Comparison of ENCODE assay signal across 8 cellular contexts in the genomic region with DNA sequence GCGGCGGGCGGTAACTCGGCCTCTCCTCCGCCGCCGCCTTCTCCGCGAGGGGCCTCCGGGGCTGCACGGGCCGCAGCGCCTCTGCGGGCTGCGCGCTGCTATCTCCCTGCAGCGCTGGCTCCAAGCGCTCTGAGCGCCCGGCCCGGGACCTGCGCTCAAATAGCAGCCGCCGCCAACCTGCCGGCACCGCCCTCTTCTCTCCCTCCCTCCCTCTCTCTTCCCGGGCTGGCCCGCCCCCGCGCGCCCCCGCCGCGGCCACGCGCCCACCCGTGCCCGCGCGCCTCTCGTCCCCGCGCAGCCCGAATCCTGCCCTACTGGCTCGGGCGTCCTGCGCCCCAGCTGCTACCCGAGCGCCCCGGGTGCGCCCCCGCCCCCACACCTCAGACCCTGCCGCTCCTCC. TPM values are rescaled to one million over a fixed set of nuclear protein-coding genes. Genes with fewer than 3 reads are reported as not detected.
DNase-seq lines count a peak whose midpoint lies in the region; ATAC-seq and TF ChIP-seq lines count a peak whose summit lies in the region.

TSS of gene CACNA2D2 (minus strand) at position 131 of the 400 bp plus-strand sequence. CDS start 211 bp downstream, outside the sequence.

- peak within 1 kb of the TSS in 3 of 5 experiments; percentile 57 to 87 (median 65) for H3K27ac Mint-ChIP-seq in brain

- H3K4me3 ChIP-seq in HEK293 (ENCODE audit: low read depth, low read length) (peak within 1 kb of the TSS; percentile 51), left lung (peak within 1 kb of the TSS; percentile 41 to 49)

- ATAC-seq in left lung (peak; percentile 87), HG03378 (IDR thresholded peaks at IDR 0.05; ENCODE audit: unreplicated experiment) (no peak), HG02938 (IDR thresholded peaks at IDR 0.05; ENCODE audit: unreplicated experiment) (no peak)

- peaks cover 0 to 67% of the 10 kb centered on the region in 2 donors for H3K27me3 ChIP-seq in left lung

- CTCF ChIA-PET in HEK293 (lab: Yijun Ruan, JAX): interaction anchor here (1.1 kb wide), 1 partner anchor 8 kb away, joined by 3 read pairs; no protein-coding TSS in a partner anchor

- H3K9me3 ChIP-seq in HEK293 (ENCODE audit: control insufficient read depth, insufficient read depth, low read depth, low read length) (no peaks in the 10 kb centered on the region), left lung (no peaks in the 10 kb centered on the region)

- no peaks in the 10 kb centered on the region for H3K4me1 ChIP-seq in HEK293 (ENCODE audit: control insufficient read depth, insufficient read depth, low read length)
- H3K4me1 ChIP-seq in left lung: peaks cover 0 to 14% of the 10 kb centered on the region in 2 donors

- H3K36me3 Mint-ChIP-seq in brain: no peaks in the 10 kb centered on the region

- intact Hi-C loops in left lung (cut with DNase I): no loop called here

- H3K27me3 Mint-ChIP-seq in brain: peaks cover 51% of the 10 kb centered on the region

- POLR2A ChIA-PET in HEK293 (lab: Yijun Ruan, JAX): no interaction called here

- TF ChIP-seq CTCF in 22Rv1 (IDR thresholded peaks at IDR 0.05): 0 out of 2 replicates have a peak, but pooled peaks have one; percentile 3
- no peak for TF ChIP-seq CTCF in HEK293 (tag by site-specific recombination; IDR thresholded peaks at IDR 0.05)
- no peak for TF ChIP-seq CTCF in VCaP (conservative IDR thresholded peaks at IDR 0.05)
- no peak for TF ChIP-seq CTCF in brain (conservative IDR thresholded peaks at IDR 0.05)
- no peak for TF ChIP-seq CTCF in left lung (IDR thresholded peaks at IDR 0.05)

- peak; percentile 62 to 90 for DNase-seq in left lung
- DNase-seq in stimulated activated CD4-positive, alpha-beta T cell treated with anti-CD3 and anti-CD28 coated beads, Interleukin-4, amount 100 ng/mL, for 1 hour: peak; percentile 54

- H3K27ac ChIP-seq in 22Rv1: peak within 1 kb of the TSS; percentile 31; the same call in 1 of the 2 replicates
- no peak within 1 kb of the TSS; the same call in 1 of the 2 replicates for H3K27ac ChIP-seq in HEK293 (ENCODE audit: extremely low read depth, low read depth, low read length)
- peak within 1 kb of the TSS; percentile 78 for H3K27ac ChIP-seq in VCaP
- H3K27ac ChIP-seq in left lung: no peak within 1 kb of the TSS

- H3K4me3 Mint-ChIP-seq in brain: peak within 1 kb of the TSS; percentile 75 to 92 (median 80)

- H3K36me3 ChIP-seq in HEK293 (ENCODE audit: control insufficient read depth in 2 of 2, insufficient read depth in 1 of 2, low read length in 2 of 2) (no peaks in the 10 kb centered on the region), left lung (no peaks in the 10 kb centered on the region)

- peaks cover 41% of the 10 kb centered on the region for H3K4me1 Mint-ChIP-seq in brain

- no peaks in the 10 kb centered on the region for H3K9me3 Mint-ChIP-seq in brain

TF ChIP-seq in HEK293, 187 proteins besides CTCF, POLR2A, EP300 and RAD21:
- TF ChIP-seq, protein P1, sequence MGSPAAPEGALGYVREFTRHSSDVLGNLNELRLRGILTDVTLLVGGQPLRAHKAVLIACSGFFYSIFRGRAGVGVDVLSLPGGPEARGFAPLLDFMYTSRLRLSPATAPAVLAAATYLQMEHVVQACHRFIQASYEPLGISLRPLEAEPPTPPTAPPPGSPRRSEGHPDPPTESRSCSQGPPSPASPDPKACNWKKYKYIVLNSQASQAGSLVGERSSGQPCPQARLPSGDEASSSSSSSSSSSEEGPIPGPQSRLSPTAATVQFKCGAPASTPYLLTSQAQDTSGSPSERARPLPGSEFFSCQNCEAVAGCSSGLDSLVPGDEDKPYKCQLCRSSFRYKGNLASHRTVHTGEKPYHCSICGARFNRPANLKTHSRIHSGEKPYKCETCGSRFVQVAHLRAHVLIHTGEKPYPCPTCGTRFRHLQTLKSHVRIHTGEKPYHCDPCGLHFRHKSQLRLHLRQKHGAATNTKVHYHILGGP (tag by site-specific recombination; IDR thresholded peaks at IDR 0.05): no peak
- TF ChIP-seq ZNF548 (tag by site-specific recombination; IDR thresholded peaks at IDR 0.05): no peak
- no peak for TF ChIP-seq ZNF341 (tag by site-specific recombination; IDR thresholded peaks at IDR 0.05; ENCODE audit: low read depth)
- TF ChIP-seq, protein P2, sequence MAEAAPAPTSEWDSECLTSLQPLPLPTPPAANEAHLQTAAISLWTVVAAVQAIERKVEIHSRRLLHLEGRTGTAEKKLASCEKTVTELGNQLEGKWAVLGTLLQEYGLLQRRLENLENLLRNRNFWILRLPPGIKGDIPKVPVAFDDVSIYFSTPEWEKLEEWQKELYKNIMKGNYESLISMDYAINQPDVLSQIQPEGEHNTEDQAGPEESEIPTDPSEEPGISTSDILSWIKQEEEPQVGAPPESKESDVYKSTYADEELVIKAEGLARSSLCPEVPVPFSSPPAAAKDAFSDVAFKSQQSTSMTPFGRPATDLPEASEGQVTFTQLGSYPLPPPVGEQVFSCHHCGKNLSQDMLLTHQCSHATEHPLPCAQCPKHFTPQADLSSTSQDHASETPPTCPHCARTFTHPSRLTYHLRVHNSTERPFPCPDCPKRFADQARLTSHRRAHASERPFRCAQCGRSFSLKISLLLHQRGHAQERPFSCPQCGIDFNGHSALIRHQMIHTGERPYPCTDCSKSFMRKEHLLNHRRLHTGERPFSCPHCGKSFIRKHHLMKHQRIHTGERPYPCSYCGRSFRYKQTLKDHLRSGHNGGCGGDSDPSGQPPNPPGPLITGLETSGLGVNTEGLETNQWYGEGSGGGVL (tag by site-specific recombination; IDR thresholded peaks at IDR 0.05): peak; percentile 18; the same call in 1 of the 2 replicates
- 0 out of 2 replicates have a peak, but pooled peaks have one; percentile 38 for TF ChIP-seq KLF9 (tag by site-specific recombination; IDR thresholded peaks at IDR 0.05; ENCODE audit: low read depth)
- peak; percentile 43; the same call in 1 of the 2 replicates for TF ChIP-seq SP2 (tag by site-specific recombination; IDR thresholded peaks at IDR 0.05)
- TF ChIP-seq, protein P3, sequence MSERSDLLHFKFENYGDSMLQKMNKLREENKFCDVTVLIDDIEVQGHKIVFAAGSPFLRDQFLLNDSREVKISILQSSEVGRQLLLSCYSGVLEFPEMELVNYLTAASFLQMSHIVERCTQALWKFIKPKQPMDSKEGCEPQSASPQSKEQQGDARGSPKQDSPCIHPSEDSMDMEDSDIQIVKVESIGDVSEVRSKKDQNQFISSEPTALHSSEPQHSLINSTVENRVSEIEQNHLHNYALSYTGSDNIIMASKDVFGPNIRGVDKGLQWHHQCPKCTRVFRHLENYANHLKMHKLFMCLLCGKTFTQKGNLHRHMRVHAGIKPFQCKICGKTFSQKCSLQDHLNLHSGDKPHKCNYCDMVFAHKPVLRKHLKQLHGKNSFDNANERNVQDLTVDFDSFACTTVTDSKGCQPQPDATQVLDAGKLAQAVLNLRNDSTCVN (tag by site-specific recombination; optimal IDR thresholded peaks at IDR 0.05): peak; percentile 45
- TF ChIP-seq ZNF2 (tag by site-specific recombination; IDR thresholded peaks at IDR 0.05): no peak

RNA-seq across cellular contexts. Expression of gene CACNA2D2, which starts in this region (rescaled TPM):
- 3.0 TPM for polyA plus RNA-seq in brain (ENCODE audit: insufficient read depth, low read depth, low replicate concordance)
- 10 to 100 TPM; 51.4 to 86.6 TPM for total RNA-seq in left lung

Comparison
In these comparisons a context has a peak if more than half of its experiments do, and no peak if none do; other contexts are left out.
1. H3K27ac ChIP-seq: peak in 22Rv1 (single experiment) and VCaP (single experiment); none in HEK293 (single experiment) and left lung (0 of 2).